Comparison of ENCODE assay signal across 8 cellular contexts in the genomic region with DNA sequence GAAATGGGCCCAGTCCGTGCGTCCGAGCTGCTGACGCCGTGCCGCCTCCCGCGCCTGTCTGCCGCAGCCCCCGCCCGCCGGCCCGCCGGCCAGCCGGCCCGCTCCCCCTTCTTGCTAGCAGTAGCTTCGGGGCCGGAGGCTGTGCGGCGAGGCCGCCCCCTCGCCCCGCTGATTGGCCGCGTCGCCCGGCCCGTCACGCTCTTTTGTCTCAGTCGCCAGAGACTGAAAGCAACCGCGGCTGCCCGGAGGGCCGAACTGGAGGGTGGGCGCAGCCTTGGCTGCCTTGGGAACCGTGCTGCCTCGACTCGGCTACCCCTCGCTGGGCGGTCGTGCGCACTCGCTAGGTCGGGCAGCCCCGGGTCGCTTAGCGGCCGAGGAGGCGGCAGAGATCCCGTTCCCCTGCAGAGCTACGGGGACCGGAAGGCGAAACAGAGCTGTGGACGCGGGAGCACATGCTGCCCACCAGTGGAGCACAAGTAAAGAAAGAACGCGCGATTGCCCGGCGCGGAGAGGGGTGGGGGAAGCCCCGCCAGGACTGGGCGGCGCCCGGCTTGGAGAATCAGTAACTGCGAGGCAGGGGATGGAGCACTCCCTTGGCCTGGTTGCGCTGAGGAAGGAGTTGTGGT. TPM values are rescaled to one million over a fixed set of nuclear protein-coding genes. Genes with fewer than 3 reads are reported as not detected.
DNase-seq lines count a peak whose midpoint lies in the region; ATAC-seq and TF ChIP-seq lines count a peak whose summit lies in the region.

A gene (plus strand): TSS at position 198 of the 626 bp plus-strand sequence. CDS start 1,589 bp downstream, outside the sequence.

- no peaks in the 10 kb centered on the region for H3K9me3 Mint-ChIP-seq in CD8-positive, alpha-beta T cell
- no peaks in the 10 kb centered on the region for H3K9me3 Mint-ChIP-seq in activated T-helper 17 cell treated with anti-CD3 and anti-CD28 coated beads, Interleukin-2, amount 50 U/mL, for 72 hours
- H3K9me3 Mint-ChIP-seq in naive thymus-derived CD4-positive, alpha-beta T cell: peaks cover 0 to 1% (median 0%) of the 10 kb centered on the region in 11 donors

- H3K4me1 Mint-ChIP-seq in CD8-positive, alpha-beta T cell (ENCODE audit: low read depth): peaks cover 58% of the 10 kb centered on the region
- peaks cover 7% of the 10 kb centered on the region for H3K4me1 Mint-ChIP-seq in activated T-helper 17 cell treated with anti-CD3 and anti-CD28 coated beads, Interleukin-2, amount 50 U/mL, for 72 hours
- H3K4me1 Mint-ChIP-seq in naive thymus-derived CD4-positive, alpha-beta T cell: peaks cover 0 to 30% (median 23%) of the 10 kb centered on the region in 7 donors

- no peak for TF ChIP-seq CTCF in CD8-positive, alpha-beta T cell (IDR thresholded peaks at IDR 0.05)

- peak within 1 kb of the TSS; percentile 78 for H3K27ac ChIP-seq in CD8-positive, alpha-beta T cell (ENCODE audit: low read depth, low read length)
- peak within 1 kb of the TSS; percentile 67 for H3K27ac ChIP-seq in naive thymus-derived CD4-positive, alpha-beta T cell (ENCODE audit: low read depth, low read length)

- H3K9me3 ChIP-seq in CD8-positive, alpha-beta T cell (ENCODE audit: low read length): no peaks in the 10 kb centered on the region
- no peaks in the 10 kb centered on the region for H3K9me3 ChIP-seq in naive thymus-derived CD4-positive, alpha-beta T cell (ENCODE audit: control insufficient read depth in 2 of 3, low read length in 3 of 3)

- CTCF ChIA-PET in CD8-positive, alpha-beta T cell (lab: Charles Lee): interaction anchor here (0.7 to 3.9 kb wide), 10 partner anchors 9 to 54 kb away, joined by 3 to 34 read pairs (median 4); a partner anchor contains a TSS
- CTCF ChIA-PET in naive thymus-derived CD4-positive, alpha-beta T cell (lab: Charles Lee): interaction anchor here (1.4 to 2.3 kb wide), 2 partner anchors 10 to 12 kb away, joined by 5 to 18 read pairs; no protein-coding TSS in a partner anchor

- peak; percentile 25 for ATAC-seq in CD8-positive, alpha-beta T cell
- ATAC-seq in GM19351 (IDR thresholded peaks at IDR 0.05; ENCODE audit: unreplicated experiment): peak; percentile 64
- ATAC-seq in HG03432 (IDR thresholded peaks at IDR 0.05; ENCODE audit: unreplicated experiment): peak; percentile 82
- ATAC-seq in activated T-helper 17 cell treated with anti-CD3 and anti-CD28 coated beads, Interleukin-2, amount 50 U/mL, for 72 hours (replicated peaks): peak; percentile 70
- ATAC-seq in naive thymus-derived CD4-positive, alpha-beta T cell: peak; percentile 59

- no peaks in the 10 kb centered on the region for H3K36me3 ChIP-seq in CD8-positive, alpha-beta T cell (ENCODE audit: insufficient read depth, low read length)
- H3K36me3 ChIP-seq in naive thymus-derived CD4-positive, alpha-beta T cell (ENCODE audit: control insufficient read depth in 2 of 3, insufficient read depth in 3 of 3, low read length in 3 of 3): no peaks in the 10 kb centered on the region

- no peaks in the 10 kb centered on the region for H3K27me3 Mint-ChIP-seq in CD8-positive, alpha-beta T cell (ENCODE audit: low read depth)
- no peaks in the 10 kb centered on the region for H3K27me3 Mint-ChIP-seq in activated T-helper 17 cell treated with anti-CD3 and anti-CD28 coated beads, Interleukin-2, amount 50 U/mL, for 72 hours
- peaks cover 0 to 8% (median 0%) of the 10 kb centered on the region in 5 donors for H3K27me3 Mint-ChIP-seq in naive thymus-derived CD4-positive, alpha-beta T cell

- H3K27ac Mint-ChIP-seq in CD8-positive, alpha-beta T cell: peak within 1 kb of the TSS; percentile 95
- peak within 1 kb of the TSS; percentile 41 for H3K27ac Mint-ChIP-seq in activated T-helper 17 cell treated with anti-CD3 and anti-CD28 coated beads, Interleukin-2, amount 50 U/mL, for 72 hours
- H3K27ac Mint-ChIP-seq in naive thymus-derived CD4-positive, alpha-beta T cell: peak within 1 kb of the TSS; percentile 56 to 84 (median 76)

- peaks cover 44% of the 10 kb centered on the region for H3K4me1 ChIP-seq in CD8-positive, alpha-beta T cell (ENCODE audit: insufficient read depth, low read length)
- peaks cover 17 to 34% of the 10 kb centered on the region in 2 donors for H3K4me1 ChIP-seq in naive thymus-derived CD4-positive, alpha-beta T cell (ENCODE audit: control insufficient read depth in 2 of 2, insufficient read depth in 2 of 2, low read length in 2 of 2)

- peaks cover 2% of the 10 kb centered on the region for H3K36me3 Mint-ChIP-seq in CD8-positive, alpha-beta T cell
- H3K36me3 Mint-ChIP-seq in activated T-helper 17 cell treated with anti-CD3 and anti-CD28 coated beads, Interleukin-2, amount 50 U/mL, for 72 hours (ENCODE audit: low read depth): no peaks in the 10 kb centered on the region
- H3K36me3 Mint-ChIP-seq in naive thymus-derived CD4-positive, alpha-beta T cell: no peaks in the 10 kb centered on the region

- peak within 1 kb of the TSS; percentile 71 for H3K4me3 ChIP-seq in CD8-positive, alpha-beta T cell (ENCODE audit: low read depth, low read length)
- peak within 1 kb of the TSS; percentile 79 for H3K4me3 ChIP-seq in naive thymus-derived CD4-positive, alpha-beta T cell (ENCODE audit: low read length)

- H3K4me3 Mint-ChIP-seq in CD8-positive, alpha-beta T cell: peak within 1 kb of the TSS; percentile 89
- peak within 1 kb of the TSS; percentile 80 for H3K4me3 Mint-ChIP-seq in activated T-helper 17 cell treated with anti-CD3 and anti-CD28 coated beads, Interleukin-2, amount 50 U/mL, for 72 hours
- H3K4me3 Mint-ChIP-seq in naive thymus-derived CD4-positive, alpha-beta T cell: peak within 1 kb of the TSS; percentile 74 to 93 (median 90)

- intact Hi-C loops in CD8-positive, alpha-beta T cell (cut with DNase I, micrococcal nuclease): loop anchor here (5.0 kb wide), 3 partner anchors 45 to 425 kb away; a partner anchor contains a TSS
- intact Hi-C loops in naive thymus-derived CD4-positive, alpha-beta T cell (cut with micrococcal nuclease): loop anchor here (2.0 to 5.0 kb wide), 3 partner anchors 44 to 195 kb away; a partner anchor contains a TSS

- peak in 5 of 7 experiments; percentile 23 to 59 (median 29) for DNase-seq in CD8-positive, alpha-beta T cell
- DNase-seq in NCI-H748 (lab: John Stamatoyannopoulos, UW; ENCODE audit: unreplicated experiment) (peak; percentile 91), fibroblast of peridontal ligament (ENCODE audit: extremely low read depth) (peak; percentile 36), ureter (ENCODE audit: low spot score) (peak; percentile 45)
- peak in 4 of 9 donors; percentile 10 to 44 (median 22) for DNase-seq in naive thymus-derived CD4-positive, alpha-beta T cell

- H3K27me3 ChIP-seq in CD8-positive, alpha-beta T cell (ENCODE audit: insufficient read depth, low read length): no peaks in the 10 kb centered on the region
- no peaks in the 10 kb centered on the region for H3K27me3 ChIP-seq in naive thymus-derived CD4-positive, alpha-beta T cell (ENCODE audit: control insufficient read depth in 2 of 2, insufficient read depth in 2 of 2, low read length in 2 of 2)

- POLR2A ChIA-PET in CD8-positive, alpha-beta T cell (lab: Charles Lee): interaction anchor here (1.2 to 2.4 kb wide), 4 partner anchors 11 to 44 kb away, joined by 3 to 11 read pairs (median 6); a partner anchor contains a TSS
- POLR2A ChIA-PET in naive thymus-derived CD4-positive, alpha-beta T cell (lab: Charles Lee): interaction anchor here (1.2 to 1.4 kb wide), 2 partner anchors 44 to 281 kb away, joined by 3 to 7 read pairs; a partner anchor contains a TSS

RNA-seq across cellular contexts. Expression of the gene that starts here (rescaled TPM):
- 1 to 10 TPM; 5.9 to 7.5 TPM for total RNA-seq in CD8-positive, alpha-beta T cell
- 1 to 10 TPM; 1.6 to 2.0 TPM for total RNA-seq in activated T-helper 17 cell treated with anti-CD3 and anti-CD28 coated beads, Interleukin-2, amount 50 U/mL, for 72 hours
- total RNA-seq in naive thymus-derived CD4-positive, alpha-beta T cell: 1 to 10 TPM in 4 of 5 experiments, under 1 TPM in 1; 0.24 to 5.9 (median 2.5) TPM
- polyA plus RNA-seq in naive thymus-derived CD4-positive, alpha-beta T cell: 1 to 10 TPM in 1 of 2 donors, under 1 TPM in 1; 0.83 to 1.0 TPM
- 0.49 TPM for total RNA-seq in ureter

Comparison
In these comparisons a context has a peak if more than half of its experiments do, and no peak if none do; other contexts are left out.
1. Peak in DNase-seq in ureter; RNA of the gene not detected or under 1 TPM.
2. ATAC-seq: peak in every context shown above with its lines; median percentile 82 in HG03432; 70 in activated T-helper 17 cell treated with anti-CD3 and anti-CD28 coated beads, Interleukin-2, amount 50 U/mL, for 72 hours; 64 in GM19351; 59 in naive thymus-derived CD4-positive, alpha-beta T cell; 25 in CD8-positive, alpha-beta T cell.
3. H3K27ac Mint-ChIP-seq: peak in every context shown above with its lines; median percentile 95 in CD8-positive, alpha-beta T cell; 76 in naive thymus-derived CD4-positive, alpha-beta T cell; 41 in activated T-helper 17 cell treated with anti-CD3 and anti-CD28 coated beads, Interleukin-2, amount 50 U/mL, for 72 hours.